ENCODE assay signal across 13 cellular contexts in the genomic region with DNA sequence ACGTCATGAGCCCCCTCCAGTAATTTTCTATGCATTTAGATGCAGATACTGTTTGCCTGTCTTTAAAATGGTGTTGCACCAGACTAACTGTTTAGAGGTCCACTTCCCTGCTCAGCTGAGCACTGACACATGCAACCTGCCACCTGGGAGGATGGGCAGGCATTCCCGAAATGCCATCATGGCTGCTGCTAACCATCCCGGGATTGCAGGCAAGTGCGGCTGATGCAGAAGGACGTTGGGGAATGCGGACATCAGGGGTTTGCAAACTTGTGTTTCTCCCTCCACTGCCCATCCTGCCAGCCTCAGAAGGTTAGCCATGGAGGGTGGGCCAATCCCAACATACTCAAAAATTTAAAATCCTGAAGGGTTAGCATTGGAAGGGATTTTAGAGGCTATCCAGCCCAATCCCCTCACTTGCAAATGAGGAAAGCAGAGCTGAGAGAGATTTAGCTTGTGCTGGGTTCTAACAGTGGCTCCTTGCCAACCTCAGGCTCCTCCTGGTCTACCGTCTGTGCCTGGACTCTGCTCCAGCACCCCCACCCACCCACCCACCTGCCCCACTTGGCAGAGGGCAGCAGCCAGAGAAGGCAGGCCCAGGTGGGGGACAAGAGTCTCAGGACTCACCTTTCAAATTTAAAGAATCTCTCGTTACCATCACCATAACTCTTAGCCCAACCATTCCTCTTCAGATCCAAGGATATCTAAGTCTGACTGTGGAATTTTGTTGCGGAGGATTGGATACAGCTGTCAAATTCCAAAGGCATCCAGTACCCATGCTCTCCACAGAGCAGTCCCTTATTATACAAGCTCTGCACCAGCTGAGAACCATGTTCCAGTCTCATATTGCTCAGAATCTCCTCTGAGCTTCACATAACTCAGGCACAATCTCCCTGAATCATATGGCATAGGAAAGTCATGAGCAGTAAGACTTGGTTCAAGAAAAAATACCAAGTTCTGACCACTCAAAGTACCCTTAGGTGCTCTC.
"Had no signal": no experiment of that assay in that cellular context is flagged by ENCODE, and none has a peak within 500 bp of the region (broad histone marks: within the 10 kb centered on the region; RNA-seq: fewer than 3 reads in every experiment).

No MANE protein-coding gene starts in this region.

- H3K9me3 ChIP-seq: colonic mucosa, pancreas, thoracic aorta had no signal

- FAIRE-seq: pancreas had no signal

- H3K36me3 ChIP-seq: cardiac muscle cell, colonic mucosa, pancreas, thoracic aorta had no signal

- H3K27me3 ChIP-seq: cardiac muscle cell, colonic mucosa, pancreas had no signal

- H3K9me3 Mint-ChIP-seq: activated naive CD8-positive, alpha-beta T cell treated with anti-CD3 and anti-CD28 coated beads, Interleukin-2, amount 50 U/mL, for 24 hours; activated T-helper 17 cell treated with anti-CD3 and anti-CD28 coated beads, Interleukin-2, amount 50 U/mL, for 72 hours; stimulated activated effector memory CD8-positive, alpha-beta T cell treated with anti-CD3 and anti-CD28 coated beads, Interleukin-12 subunit alpha, Interleukin-12 subunit beta, amount 100 ng/mL, for 72 hours had no signal

- H3K4me3 ChIP-seq: cardiac muscle cell, colonic mucosa, pancreas, thoracic aorta had no signal

- DNase-seq: activated CD4-positive, alpha-beta T cell treated with anti-CD3 and anti-CD28 coated beads, Interleukin-2, amount 50 U/mL, for 1 hour; activated naive CD4-positive, alpha-beta T cell treated with Interleukin-2 at 50 U/mL for 16 hours; activated naive CD8-positive, alpha-beta T cell treated with anti-CD3 and anti-CD28 coated beads, Interleukin-2, amount 50 U/mL, for 24 hours; colonic mucosa; hippocampal formation; mesenchymal stem cell; pancreas had no signal

- H3K4me3 Mint-ChIP-seq: activated naive CD8-positive, alpha-beta T cell treated with anti-CD3 and anti-CD28 coated beads, Interleukin-2, amount 50 U/mL, for 24 hours; activated T-helper 17 cell treated with anti-CD3 and anti-CD28 coated beads, Interleukin-2, amount 50 U/mL, for 72 hours; stimulated activated effector memory CD8-positive, alpha-beta T cell treated with anti-CD3 and anti-CD28 coated beads, Interleukin-12 subunit alpha, Interleukin-12 subunit beta, amount 100 ng/mL, for 72 hours had no signal

- H3K27me3 Mint-ChIP-seq: activated naive CD8-positive, alpha-beta T cell treated with anti-CD3 and anti-CD28 coated beads, Interleukin-2, amount 50 U/mL, for 24 hours; activated T-helper 17 cell treated with anti-CD3 and anti-CD28 coated beads, Interleukin-2, amount 50 U/mL, for 72 hours had no signal

- ATAC-seq: activated CD4-positive, CD25-positive, alpha-beta regulatory T cell treated with anti-CD3 and anti-CD28 coated beads, Interleukin-2, amount 50 U/mL, for 24 hours; activated naive CD8-positive, alpha-beta T cell treated with anti-CD3 and anti-CD28 coated beads, Interleukin-2, amount 50 U/mL, for 24 hours; activated T-helper 17 cell treated with anti-CD3 and anti-CD28 coated beads, Interleukin-2, amount 50 U/mL, for 72 hours; esophagus mucosa; stimulated activated effector memory CD8-positive, alpha-beta T cell treated with anti-CD3 and anti-CD28 coated beads, Interleukin-12 subunit alpha, Interleukin-12 subunit beta, amount 100 ng/mL, for 72 hours had no signal

- H3K4me1 ChIP-seq: colonic mucosa had no signal

- H3K27ac ChIP-seq: cardiac muscle cell, colonic mucosa, thoracic aorta had no signal

- H3K27ac Mint-ChIP-seq: activated naive CD8-positive, alpha-beta T cell treated with anti-CD3 and anti-CD28 coated beads, Interleukin-2, amount 50 U/mL, for 24 hours; activated T-helper 17 cell treated with anti-CD3 and anti-CD28 coated beads, Interleukin-2, amount 50 U/mL, for 72 hours; stimulated activated effector memory CD8-positive, alpha-beta T cell treated with anti-CD3 and anti-CD28 coated beads, Interleukin-12 subunit alpha, Interleukin-12 subunit beta, amount 100 ng/mL, for 72 hours had no signal
